9 cellular contexts compared by ENCODE assay signal in the genomic region with DNA sequence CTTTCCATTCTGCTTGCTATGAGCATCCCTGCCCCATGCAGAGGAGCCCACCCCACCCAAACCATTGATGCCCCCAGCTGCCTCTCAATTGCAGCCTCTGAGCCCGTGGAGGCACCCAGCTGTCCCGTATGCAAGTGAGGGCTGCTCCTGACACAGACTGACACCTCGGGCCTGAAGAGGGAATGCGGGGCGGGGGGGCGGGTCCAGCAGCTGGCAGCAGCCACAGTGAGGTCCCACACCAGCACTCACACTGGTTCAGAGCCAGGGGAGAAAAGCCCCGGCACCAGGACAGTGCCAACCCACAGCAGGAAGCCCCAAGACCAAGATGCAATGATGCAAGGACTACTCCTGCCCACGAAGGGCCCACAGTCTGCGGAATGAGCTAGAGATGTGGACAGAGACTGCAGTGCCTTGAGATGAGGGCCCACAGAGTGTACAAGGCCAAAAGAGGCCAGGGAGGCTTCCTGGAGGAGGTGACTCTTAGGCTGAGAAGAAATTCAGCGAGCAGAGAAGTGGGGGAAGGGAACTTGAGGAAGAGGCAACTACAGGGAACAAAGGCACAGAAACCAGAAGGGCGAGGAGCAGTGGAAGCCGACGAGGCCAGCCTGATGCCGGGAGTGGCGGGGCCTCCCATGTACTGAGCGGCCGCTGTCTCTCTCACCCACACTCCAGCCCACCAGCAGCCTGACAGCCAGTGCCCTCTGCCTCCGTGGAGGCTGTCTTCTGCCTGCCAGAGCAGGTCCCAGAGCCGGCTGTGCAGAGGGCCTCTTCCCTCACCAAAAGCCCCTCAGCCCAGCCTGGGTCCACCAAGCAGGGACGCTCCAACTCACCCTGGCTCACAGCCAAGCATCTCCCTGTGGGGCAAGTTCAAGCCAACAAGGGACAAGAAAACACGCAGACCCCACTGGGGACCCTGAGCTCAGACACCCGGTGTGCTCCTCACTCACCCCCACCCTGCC. TPM values are rescaled to one million over a fixed set of nuclear protein-coding genes. Genes with fewer than 3 reads are reported as not detected.
DNase-seq lines count a peak whose midpoint lies in the region; FAIRE-seq and TF ChIP-seq lines count a peak whose summit lies in the region.
"Had no signal": no experiment of that assay in that cellular context is flagged by ENCODE, and none has a peak within 500 bp of the region (broad histone marks: within the 10 kb centered on the region; RNA-seq: fewer than 3 reads in every experiment).

No MANE protein-coding gene starts in this region.

- no peak for FAIRE-seq in urothelium cell line (lab: Jason Lieb, UNC)

- H3K27ac ChIP-seq in Peyer's patch: peak overlapping the region; percentile 95 to 99 (median 96)
- H3K27ac ChIP-seq in epithelial cell of prostate: peak overlapping the region; percentile 98
- H3K27ac ChIP-seq: SJSA1 had no signal

- peaks cover 26 to 100% (median 82%) of the 10 kb centered on the region in 4 donors for H3K4me1 ChIP-seq in Peyer's patch

- DNase-seq in NCI-H2029 (lab: John Stamatoyannopoulos, UW) (peak; percentile 37), NCI-H2029 treated with DMSO at 0.1 percent for 48 hours (lab: John Stamatoyannopoulos, UW) (no peak), Peyer's patch (peak in 2 of 3 donors; percentile 49 to 61), epithelial cell of prostate (ENCODE audit: low read depth, low spot score) (no peak), putamen (ENCODE audit: low spot score) (peak; percentile 97), urothelium cell line (ENCODE audit: low spot score) (no peak), RKO (ENCODE audit: low spot score) (no peak), COLO829 (ENCODE audit: low spot score) (no peak)

- peak overlapping the region; percentile 0 to 97 (median 23) for H3K4me3 ChIP-seq in Peyer's patch
- H3K4me3 ChIP-seq: SJSA1 had no signal

- H3K27me3 ChIP-seq in Peyer's patch: no peaks in the 10 kb centered on the region
- H3K27me3 ChIP-seq: SJSA1 had no signal

- no peak for TF ChIP-seq CTCF in Peyer's patch (IDR thresholded peaks at IDR 0.05)

- H3K36me3 ChIP-seq in Peyer's patch: no peaks in the 10 kb centered on the region

- H3K9me3 ChIP-seq in Peyer's patch: no peaks in the 10 kb centered on the region
- H3K9me3 ChIP-seq: SJSA1 had no signal

- no peak for TF ChIP-seq POLR2A in Peyer's patch (IDR thresholded peaks at IDR 0.05)

RNA-seq across cellular contexts. Expression of gene EEIG1, which starts 9.2 kb away (rescaled TPM):
- 100 to 1,000 TPM in 3 of 4 donors, 10 to 100 TPM in 1; 71.8 to 219 (median 122) TPM for total RNA-seq in Peyer's patch

RNA-seq across cellular contexts. Expression of gene DPM2, which starts 34.0 kb away (rescaled TPM):
- 10 to 100 TPM; 20.6 to 27.3 (median 22.1) TPM for total RNA-seq in Peyer's patch

RNA-seq across cellular contexts. Expression of gene PIP5KL1, which starts 41.1 kb away (rescaled TPM):
- 1 to 10 TPM in 1 of 4 donors, not detected in 3; 2.5 TPM for total RNA-seq in Peyer's patch

RNA-seq across cellular contexts. Expression of gene ST6GALNAC4, which starts 54.8 kb away (rescaled TPM):
- total RNA-seq in Peyer's patch: 100 to 1,000 TPM in 1 of 4 donors, 10 to 100 TPM in 3; 39.9 to 119 (median 46.7) TPM

Comparison
In these comparisons a context has a peak if more than half of its experiments do, and no peak if none do; other contexts are left out.
1. DNase-seq: peak in NCI-H2029 (single experiment), Peyer's patch (2 of 3) and putamen (single experiment); none in NCI-H2029 treated with DMSO at 0.1 percent for 48 hours (single experiment), epithelial cell of prostate (single experiment), urothelium cell line (single experiment), RKO (single experiment) and COLO829 (single experiment).